Comparison of ENCODE assay signal across 8 cellular contexts in genomic region chr2:950627-950992, GRCh38. TPM values are rescaled to one million over a fixed set of nuclear protein-coding genes. Genes with fewer than 3 reads are reported as not detected.
DNase-seq lines count a peak whose midpoint lies in the region; ATAC-seq and TF ChIP-seq lines count a peak whose summit lies in the region.

TSS of gene SNTG2 (plus strand) at chr2:950849. CDS start at chr2:950997, 148 bp downstream.

- peaks cover 19 to 25% of the 10 kb centered on the region in 2 donors for H3K4me1 Mint-ChIP-seq in natural killer cell treated with Interleukin-12 subunit alpha and Interleukin-12 subunit beta and Interleukin-15 and Interleukin-18, amount 100 ng/mL, for 72 hours (ENCODE audit: low read depth in 2 of 2)

- WGBS in thyroid gland, 2 donors = 0% methylated on average over 6 of the region's 51 CpGs; no CpG with 5 or more reads in 1 of the 2 donors

- H3K4me3 ChIP-seq in ACC112 (ENCODE audit: low read depth, low read length) = peak within 1 kb of the TSS; percentile 63
- H3K4me3 ChIP-seq in thyroid gland (replicated peaks in 1 of 3) = peak within 1 kb of the TSS; percentile 4 to 51 (median 50)

- POLR2A ChIA-PET in HEK293T (lab: Yijun Ruan, JAX) = interaction anchor here (0.7 kb wide), 1 partner anchor 589 kb away, joined by 3 read pairs; no protein-coding TSS in a partner anchor

- H3K36me3 ChIP-seq in ACC112 (ENCODE audit: insufficient read depth, low read length) (no peaks in the 10 kb centered on the region), thyroid gland (no peaks in the 10 kb centered on the region)

- intact Hi-C loops in thyroid gland (cut with DNase I) = loop anchor here (10.0 kb wide), 1 partner anchor 594 kb away; no protein-coding TSS in a partner anchor

- no peaks in the 10 kb centered on the region for H3K9me3 Mint-ChIP-seq in natural killer cell treated with Interleukin-12 subunit alpha and Interleukin-12 subunit beta and Interleukin-15 and Interleukin-18, amount 100 ng/mL, for 72 hours

- H3K27ac Mint-ChIP-seq in natural killer cell treated with Interleukin-12 subunit alpha and Interleukin-12 subunit beta and Interleukin-15 and Interleukin-18, amount 100 ng/mL, for 72 hours = no peak within 1 kb of the TSS

- H3K36me3 Mint-ChIP-seq in natural killer cell treated with Interleukin-12 subunit alpha and Interleukin-12 subunit beta and Interleukin-15 and Interleukin-18, amount 100 ng/mL, for 72 hours = peaks cover 9% of the 10 kb centered on the region

- CTCF ChIA-PET in HEK293T (lab: Yijun Ruan, JAX) = no interaction called here

- no peaks in the 10 kb centered on the region for H3K4me1 ChIP-seq in ACC112 (ENCODE audit: control insufficient read depth, insufficient read depth, low read length, unreplicated experiment)
- peaks cover 4 to 5% of the 10 kb centered on the region in 2 donors for H3K4me1 ChIP-seq in thyroid gland

- peak; percentile 68 to 83 for ATAC-seq in natural killer cell treated with Interleukin-12 subunit alpha and Interleukin-12 subunit beta and Interleukin-15 and Interleukin-18, amount 100 ng/mL, for 72 hours
- ATAC-seq in HG03442 (IDR thresholded peaks at IDR 0.05; ENCODE audit: unreplicated experiment) = no peak

- no peak for TF ChIP-seq CTCF in thyroid gland (IDR thresholded peaks at IDR 0.05)

- peaks cover 41 to 63% of the 10 kb centered on the region in 2 donors for H3K27me3 Mint-ChIP-seq in natural killer cell treated with Interleukin-12 subunit alpha and Interleukin-12 subunit beta and Interleukin-15 and Interleukin-18, amount 100 ng/mL, for 72 hours

- DNase-seq in HEK293T (ENCODE audit: extremely low spot score) = peak; percentile 80
- DNase-seq in activated CD4-positive, alpha-beta T cell treated with anti-CD3 and anti-CD28 coated beads, Interleukin-2, amount 50 U/mL, for 24 hours (ENCODE audit: low read depth in 1 of 2, low spot score in 1 of 2) = peak; percentile 17 to 29
- peak; percentile 51 for DNase-seq in effector CD8-positive, alpha-beta T cell (lab: John Stamatoyannopoulos, UW)
- DNase-seq in natural killer cell treated with Interleukin-12 subunit alpha and Interleukin-12 subunit beta and Interleukin-15 and Interleukin-18, amount 100 ng/mL, for 72 hours (ENCODE audit: low spot score) = peak; percentile 67
- peak; percentile 60 to 66 for DNase-seq in thyroid gland
- DNase-seq in epidermal melanocyte (ENCODE audit: insufficient read length, low spot score) = no peak

- H3K27me3 ChIP-seq in ACC112 (ENCODE audit: insufficient read depth, low read length) (peaks cover 35% of the 10 kb centered on the region), thyroid gland (no peaks in the 10 kb centered on the region)

- peak within 1 kb of the TSS; percentile 69 for H3K4me3 Mint-ChIP-seq in natural killer cell treated with Interleukin-12 subunit alpha and Interleukin-12 subunit beta and Interleukin-15 and Interleukin-18, amount 100 ng/mL, for 72 hours

- H3K27ac ChIP-seq in ACC112 (ENCODE audit: low read depth, low read length) = no peak within 1 kb of the TSS
- H3K27ac ChIP-seq in thyroid gland = no peak within 1 kb of the TSS

- peak in 1 of 2 donors; percentile 62 for TF ChIP-seq POLR2A in thyroid gland (IDR thresholded peaks at IDR 0.05)

- no peaks in the 10 kb centered on the region for H3K9me3 ChIP-seq in thyroid gland

- no peak within 1 kb of the TSS for H2AFZ ChIP-seq in ACC112 (ENCODE audit: low read length, unreplicated experiment)

- no peaks in the 10 kb centered on the region for H3K79me2 ChIP-seq in ACC112 (ENCODE audit: control insufficient read depth, insufficient read depth, low read length, unreplicated experiment)

TF ChIP-seq in HEK293T, 16 proteins besides CTCF, POLR2A, EP300 and RAD21:
- TF ChIP-seq ZNF384 (IDR thresholded peaks at IDR 0.05) (no peak), FOXK2 (IDR thresholded peaks at IDR 0.05) (no peak), SP1 (IDR thresholded peaks at IDR 0.05) (no peak), HDGF (IDR thresholded peaks at IDR 0.05; ENCODE audit: borderline replicate concordance) (no peak), BHLHE40 (IDR thresholded peaks at IDR 0.05; ENCODE audit: borderline replicate concordance) (no peak), TARDBP (IDR thresholded peaks at IDR 0.05) (no peak), ELF4 (IDR thresholded peaks at IDR 0.05) (no peak), ARNT (IDR thresholded peaks at IDR 0.05) (no peak), FOXM1 (IDR thresholded peaks at IDR 0.05; ENCODE audit: borderline replicate concordance) (no peak), SUZ12 (IDR thresholded peaks at IDR 0.05) (no peak), CTBP1 (IDR thresholded peaks at IDR 0.05; ENCODE audit: borderline replicate concordance) (no peak), NFRKB (IDR thresholded peaks at IDR 0.05) (no peak), L3MBTL2 (conservative IDR thresholded peaks at IDR 0.05) (no peak), FOXA1 (IDR thresholded peaks at IDR 0.05) (no peak), LEF1 (IDR thresholded peaks at IDR 0.05; ENCODE audit: borderline replicate concordance) (no peak)
- TF ChIP-seq, protein P1, sequence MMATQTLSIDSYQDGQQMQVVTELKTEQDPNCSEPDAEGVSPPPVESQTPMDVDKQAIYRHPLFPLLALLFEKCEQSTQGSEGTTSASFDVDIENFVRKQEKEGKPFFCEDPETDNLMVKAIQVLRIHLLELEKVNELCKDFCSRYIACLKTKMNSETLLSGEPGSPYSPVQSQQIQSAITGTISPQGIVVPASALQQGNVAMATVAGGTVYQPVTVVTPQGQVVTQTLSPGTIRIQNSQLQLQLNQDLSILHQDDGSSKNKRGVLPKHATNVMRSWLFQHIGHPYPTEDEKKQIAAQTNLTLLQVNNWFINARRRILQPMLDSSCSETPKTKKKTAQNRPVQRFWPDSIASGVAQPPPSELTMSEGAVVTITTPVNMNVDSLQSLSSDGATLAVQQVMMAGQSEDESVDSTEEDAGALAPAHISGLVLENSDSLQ (IDR thresholded peaks at IDR 0.05) = no peak

RNA-seq across cellular contexts. Expression of gene SNTG2, which starts in this region (rescaled TPM):
- under 1 TPM in 1 of 2 donors, not detected in 1; 0.31 TPM for total RNA-seq in natural killer cell treated with Interleukin-12 subunit alpha and Interleukin-12 subunit beta and Interleukin-15 and Interleukin-18, amount 100 ng/mL, for 72 hours
- total RNA-seq in thyroid gland = 10 to 100 TPM in 2 of 4 donors, 1 to 10 TPM in 2; 4.2 to 14.2 (median 9.2) TPM

Comparison
In these comparisons a context has a peak if more than half of its experiments do, and no peak if none do; other contexts are left out.
1. Peak in DNase-seq and ATAC-seq in natural killer cell treated with Interleukin-12 subunit alpha and Interleukin-12 subunit beta and Interleukin-15 and Interleukin-18, amount 100 ng/mL, for 72 hours; RNA of the gene not detected or under 1 TPM.